9 cellular contexts compared by ENCODE assay signal in genomic region chr5:36090033-36090432, GRCh38. TPM values are rescaled to one million over a fixed set of nuclear protein-coding genes. Genes with fewer than 3 reads are reported as not detected.
DNase-seq lines count a peak whose midpoint lies in the region; ATAC-seq and TF ChIP-seq lines count a peak whose summit lies in the region.
"Had no signal": no experiment of that assay in that cellular context is flagged by ENCODE, and none has a peak within 500 bp of the region (broad histone marks: within the 10 kb centered on the region; RNA-seq: fewer than 3 reads in every experiment).

No MANE protein-coding gene starts in this region.

- no peaks in the 10 kb centered on the region for H3K27me3 ChIP-seq in testis

- no peaks in the 10 kb centered on the region for H3K4me1 Mint-ChIP-seq in activated naive CD4-positive, alpha-beta T cell treated with anti-CD3 and anti-CD28 coated beads, Interleukin-2, amount 10 ng/mL, durations not matched to agents 7 days and 5 days

- no peaks in the 10 kb centered on the region for H3K36me3 Mint-ChIP-seq in activated naive CD4-positive, alpha-beta T cell treated with anti-CD3 and anti-CD28 coated beads, Interleukin-2, amount 10 ng/mL, durations not matched to agents 7 days and 5 days

- whole genome bisulfite sequencing in testis, 2 donors = 18 to 64% methylated on average over 1 of the region's 1 CpG

- peak; percentile 35 for DNase-seq in activated naive CD4-positive, alpha-beta T cell treated with anti-CD3 and anti-CD28 coated beads, Interleukin-2, amount 10 ng/mL, durations not matched to agents 7 days and 5 days
- no peak for DNase-seq in activated naive CD4-positive, alpha-beta T cell treated with anti-CD3 and anti-CD28 coated beads, Interleukin-2, amount 50 U/mL, for 16 hours
- peak; percentile 27 for DNase-seq in NCI-H2196 (lab: John Stamatoyannopoulos, UW; ENCODE audit: unreplicated experiment)
- DNase-seq in dermis microvascular lymphatic vessel endothelial cell (ENCODE audit: low read depth in 2 of 2) = peak; percentile 12 to 38
- DNase-seq in testis = peak; percentile 19
- no peak for DNase-seq in head of caudate nucleus

- H3K4me1 ChIP-seq in testis = no peaks in the 10 kb centered on the region

- CTCF ChIA-PET in activated naive CD4-positive, alpha-beta T cell treated with anti-CD3 and anti-CD28 coated beads, Interleukin-2, amount 10 ng/mL, durations not matched to agents 7 days and 5 days (lab: Charles Lee) = interaction anchor here (0.9 to 2.0 kb wide), 4 partner anchors 9 to 217 kb away, joined by 3 to 14 read pairs (median 4); no protein-coding TSS in a partner anchor

- intact Hi-C loops in testis (cut with DNase I; ENCODE audit: low total_unique reads) (no loop called here), head of caudate nucleus (cut with DNase I) (no loop called here)

- TF ChIP-seq POLR2A in testis (IDR thresholded peaks at IDR 0.05) = no peak

- H3K4me3 ChIP-seq in testis = no peak overlapping the region

- TF ChIP-seq CTCF in testis (IDR thresholded peaks at IDR 0.05) = peak in 1 of 3 experiments; percentile 11

- H3K27me3 Mint-ChIP-seq in activated naive CD4-positive, alpha-beta T cell treated with anti-CD3 and anti-CD28 coated beads, Interleukin-2, amount 10 ng/mL, durations not matched to agents 7 days and 5 days = peaks cover 5% of the 10 kb centered on the region

- ATAC-seq in HG02623 (IDR thresholded peaks at IDR 0.05; ENCODE audit: unreplicated experiment) (peak; percentile 72), HG03196 (IDR thresholded peaks at IDR 0.05; ENCODE audit: unreplicated experiment) (no peak)

- no peaks in the 10 kb centered on the region for H3K36me3 ChIP-seq in testis (ENCODE audit: low read depth, missing control alignments)

- H3K9me3 ChIP-seq in testis = no peaks in the 10 kb centered on the region

- H3K27ac ChIP-seq in testis = no peak overlapping the region

- no peak overlapping the region for H3K27ac Mint-ChIP-seq in activated naive CD4-positive, alpha-beta T cell treated with anti-CD3 and anti-CD28 coated beads, Interleukin-2, amount 10 ng/mL, durations not matched to agents 7 days and 5 days

- H3K9me3 Mint-ChIP-seq in activated naive CD4-positive, alpha-beta T cell treated with anti-CD3 and anti-CD28 coated beads, Interleukin-2, amount 10 ng/mL, durations not matched to agents 7 days and 5 days = no peaks in the 10 kb centered on the region

- no peak overlapping the region for H3K4me3 Mint-ChIP-seq in activated naive CD4-positive, alpha-beta T cell treated with anti-CD3 and anti-CD28 coated beads, Interleukin-2, amount 10 ng/mL, durations not matched to agents 7 days and 5 days

RNA-seq across cellular contexts. Expression of gene UGT3A2, which starts 23.4 kb away (rescaled TPM):
- not detected in 2 replicates for total RNA-seq in dermis microvascular lymphatic vessel endothelial cell
- 10 to 100 TPM in 1 of 2 donors, 1 to 10 TPM in 1; 6.9 to 10.8 TPM for total RNA-seq in testis
- 14.9 TPM for polyA plus RNA-seq in testis (ENCODE audit: insufficient read depth, low read depth, low replicate concordance)
- total RNA-seq: subcutaneous adipose tissue had no signal

Comparison
In these comparisons a context has a peak if more than half of its experiments do, and no peak if none do; other contexts are left out.
1. DNase-seq: peak in activated naive CD4-positive, alpha-beta T cell treated with anti-CD3 and anti-CD28 coated beads, Interleukin-2, amount 10 ng/mL, durations not matched to agents 7 days and 5 days (single experiment), NCI-H2196 (single experiment), dermis microvascular lymphatic vessel endothelial cell (2 of 2) and testis (single experiment); none in activated naive CD4-positive, alpha-beta T cell treated with anti-CD3 and anti-CD28 coated beads, Interleukin-2, amount 50 U/mL, for 16 hours (single experiment) and head of caudate nucleus (0 of 42).